ENCODE assay signal across 13 cellular contexts in the genomic region with DNA sequence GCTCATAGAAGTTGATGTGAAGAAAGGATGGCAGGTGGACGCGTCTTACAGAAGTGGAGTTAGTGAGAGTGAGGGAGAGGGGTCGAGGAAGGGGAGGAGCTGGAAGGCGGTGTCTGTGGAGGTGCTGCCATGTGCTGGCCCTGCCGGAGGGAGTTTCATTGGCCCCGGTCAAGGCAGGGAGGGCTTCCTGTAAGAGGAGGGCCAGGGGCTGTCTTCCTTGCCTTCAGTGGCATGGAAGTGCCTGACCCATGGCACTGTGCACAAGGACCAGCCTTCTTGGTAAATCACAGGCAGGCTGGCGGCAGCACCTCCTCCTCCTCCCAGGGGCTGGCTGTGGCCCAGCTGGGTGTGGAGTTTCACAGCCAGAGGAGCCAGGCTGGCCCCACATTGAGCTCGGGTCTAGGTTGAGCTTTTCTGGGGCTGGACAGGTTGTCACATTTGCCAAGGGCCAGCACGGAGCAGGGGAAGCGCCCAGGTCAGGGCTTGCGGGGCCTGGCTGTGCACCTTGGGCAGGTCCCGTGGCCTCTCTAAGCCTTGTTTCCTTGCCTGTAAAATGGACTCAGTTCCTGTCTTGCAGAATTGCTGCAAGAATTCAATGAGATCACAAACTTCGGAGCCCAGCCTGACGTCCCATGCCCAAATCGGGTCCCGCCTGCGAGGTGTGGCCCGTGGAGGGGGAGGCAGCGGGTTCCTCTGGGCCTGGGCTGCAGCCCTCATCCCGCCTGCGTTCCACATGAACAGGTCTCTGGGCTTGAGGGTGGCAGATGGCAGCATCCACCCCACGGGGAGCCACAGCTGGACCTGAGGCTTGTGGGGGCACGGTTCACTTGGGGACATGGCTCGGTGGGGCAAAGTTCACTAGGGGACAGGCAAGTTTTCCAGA. TPM values are rescaled to one million over a fixed set of nuclear protein-coding genes. Genes with fewer than 3 reads are reported as not detected.
DNase-seq lines count a peak whose midpoint lies in the region; ATAC-seq and TF ChIP-seq lines count a peak whose summit lies in the region.
"Had no signal": no experiment of that assay in that cellular context is flagged by ENCODE, and none has a peak within 500 bp of the region (broad histone marks: within the 10 kb centered on the region; RNA-seq: fewer than 3 reads in every experiment).

No MANE protein-coding gene starts in this region.

- H3K27ac Mint-ChIP-seq in CD8-positive, alpha-beta memory T cell, result no peak overlapping the region
- H3K27ac Mint-ChIP-seq: CD8-positive, alpha-beta T cell had no signal

- H3K4me3 Mint-ChIP-seq in activated T-cell treated with anti-CD3 and anti-CD28 coated beads, Interleukin-2, amount 50 U/mL, for 4 hours, result no peak overlapping the region
- no peak overlapping the region for H3K4me3 Mint-ChIP-seq in CD8-positive, alpha-beta memory T cell
- H3K4me3 Mint-ChIP-seq: CD8-positive, alpha-beta T cell had no signal

- H3K36me3 ChIP-seq in SK-N-SH (replicated peaks in 1 of 2; ENCODE audit: control insufficient read depth in 1 of 2, insufficient read depth in 2 of 2, low read length in 1 of 2) (no peaks in the 10 kb centered on the region), heart left ventricle (no peaks in the 10 kb centered on the region)
- H3K36me3 ChIP-seq in CD8-positive, alpha-beta memory T cell (ENCODE audit: insufficient read depth, low read length), result no peaks in the 10 kb centered on the region

- intact Hi-C loops in heart left ventricle (cut with DNase I), result loop anchor here in 3 of 10 donors (5.0 kb wide), 2 partner anchors 41 to 66 kb away; no protein-coding TSS in a partner anchor

- H3K27me3 ChIP-seq in SK-N-SH (ENCODE audit: insufficient read depth) (no peaks in the 10 kb centered on the region), heart left ventricle (no peaks in the 10 kb centered on the region)
- no peaks in the 10 kb centered on the region for H3K27me3 ChIP-seq in CD8-positive, alpha-beta memory T cell (ENCODE audit: insufficient read depth, low read length, poor library complexity, severe bottlenecking)

- no peaks in the 10 kb centered on the region for H3K36me3 Mint-ChIP-seq in activated T-cell treated with anti-CD3 and anti-CD28 coated beads, Interleukin-2, amount 50 U/mL, for 4 hours (ENCODE audit: insufficient read depth)
- no peaks in the 10 kb centered on the region for H3K36me3 Mint-ChIP-seq in CD8-positive, alpha-beta memory T cell
- H3K36me3 Mint-ChIP-seq: CD8-positive, alpha-beta T cell had no signal

- no peaks in the 10 kb centered on the region for H3K4me1 Mint-ChIP-seq in activated T-cell treated with anti-CD3 and anti-CD28 coated beads, Interleukin-2, amount 50 U/mL, for 4 hours (ENCODE audit: low read depth)
- no peaks in the 10 kb centered on the region for H3K4me1 Mint-ChIP-seq in CD8-positive, alpha-beta memory T cell

- no peaks in the 10 kb centered on the region for H3K9me2 ChIP-seq in SK-N-SH

- no peak for TF ChIP-seq POLR2A in heart left ventricle (IDR thresholded peaks at IDR 0.05)

- no peaks in the 10 kb centered on the region for H3K9me3 ChIP-seq in SK-N-SH
- H3K9me3 ChIP-seq in heart left ventricle, result no peaks in the 10 kb centered on the region
- H3K9me3 ChIP-seq in CD8-positive, alpha-beta memory T cell (ENCODE audit: low read length), result no peaks in the 10 kb centered on the region

- 87% methylated on average over 21 of the region's 24 CpGs for WGBS in SK-N-SH (ENCODE audit: low lambda C conversion rate)
- WGBS in heart left ventricle, 4 donors, result 52 to 59% (median 56%) methylated on average over 20 to 24 of the region's 24 CpGs

- no peak overlapping the region for H2AFZ ChIP-seq in SK-N-SH (ENCODE audit: low read depth)

- H3K9ac ChIP-seq in SK-N-SH, result no peak overlapping the region

- CTCF ChIA-PET in SK-N-SH (lab: Yijun Ruan, JAX), result interaction anchor here (1.2 to 2.3 kb wide), 4 partner anchors 34 to 126 kb away, joined by 3 to 40 read pairs (median 8); no protein-coding TSS in a partner anchor
- CTCF ChIA-PET in CD8-positive, alpha-beta memory T cell (lab: Charles Lee), result no interaction called here

- no peak overlapping the region for H3K4me3 ChIP-seq in SK-N-SH (ENCODE audit: low read depth in 2 of 2, low read length in 1 of 2)
- H3K4me3 ChIP-seq in heart left ventricle, result no peak overlapping the region
- no peak overlapping the region for H3K4me3 ChIP-seq in CD8-positive, alpha-beta memory T cell (ENCODE audit: low read length)

- POLR2A ChIA-PET in SK-N-SH (lab: Yijun Ruan, JAX), result interaction anchor here (1.7 kb wide), 1 partner anchor 8 kb away, joined by 4 read pairs; no protein-coding TSS in a partner anchor
- POLR2A ChIA-PET in CD8-positive, alpha-beta memory T cell (lab: Charles Lee), result no interaction called here

- DNase-seq in EH (ENCODE audit: low read depth) (peak; percentile 53), SK-N-SH (no peak), heart left ventricle (peak; percentile 60 to 85 (median 77)), renal cortical epithelial cell (ENCODE audit: low read depth) (peak; percentile 13), NCI-H2227 treated with DMSO at 0.1 percent for 48 hours (lab: John Stamatoyannopoulos, UW) (no peak), hypothalamus (lab: John Stamatoyannopoulos, UW) (no peak)
- DNase-seq in activated T-cell treated with anti-CD3 and anti-CD28 coated beads, Interleukin-2, amount 50 U/mL, for 4 hours, result no peak
- DNase-seq in CD8-positive, alpha-beta memory T cell, result no peak
- DNase-seq: CD8-positive, alpha-beta T cell; KBM-7; NCI-H2107; SHP77; stimulated activated CD4-positive, alpha-beta T cell treated with anti-CD3 and anti-CD28 coated beads, Interleukin-12 subunit alpha, Interleukin-12 subunit beta, amount 100 ng/mL, for 4 hours had no signal

- TF ChIP-seq RAD21 in SK-N-SH (IDR thresholded peaks at IDR 0.05; ENCODE audit: low read length), result no peak

- ATAC-seq in heart left ventricle, result peak in 3 of 4 donors; percentile 35 to 37 (median 37)
- no peak for ATAC-seq in activated T-cell treated with anti-CD3 and anti-CD28 coated beads, Interleukin-2, amount 50 U/mL, for 4 hours
- ATAC-seq: CD8-positive, alpha-beta T cell had no signal

- H3K9me3 Mint-ChIP-seq in activated T-cell treated with anti-CD3 and anti-CD28 coated beads, Interleukin-2, amount 50 U/mL, for 4 hours, result no peaks in the 10 kb centered on the region
- H3K9me3 Mint-ChIP-seq in CD8-positive, alpha-beta memory T cell, result no peaks in the 10 kb centered on the region
- H3K9me3 Mint-ChIP-seq: CD8-positive, alpha-beta T cell had no signal

- TF ChIP-seq EP300 in SK-N-SH (IDR thresholded peaks at IDR 0.05; ENCODE audit: borderline replicate concordance in 1 of 2, low read depth in 1 of 2, low read length in 1 of 2), result no peak

- H3K79me2 ChIP-seq in SK-N-SH (ENCODE audit: insufficient read depth), result no peaks in the 10 kb centered on the region

- H3K4me1 ChIP-seq in SK-N-SH (ENCODE audit: control insufficient read depth in 1 of 2, insufficient read depth in 2 of 2, low read depth in 1 of 2, low read length in 1 of 2) (peaks cover 38 to 39% of the 10 kb centered on the region in 2 experiments), heart left ventricle (peaks cover 0 to 92% (median 71%) of the 10 kb centered on the region in 12 donors)
- H3K4me1 ChIP-seq in CD8-positive, alpha-beta memory T cell (ENCODE audit: insufficient read depth, low read length), result no peaks in the 10 kb centered on the region

- peaks cover 8% of the 10 kb centered on the region for H3F3A ChIP-seq in SK-N-SH (replicated peaks; ENCODE audit: insufficient read depth)

- H3K4me2 ChIP-seq in SK-N-SH, result 0 out of 2 replicates have a peak overlapping the region, but pooled peaks have one; percentile 11

- no peaks in the 10 kb centered on the region for H4K20me1 ChIP-seq in SK-N-SH (ENCODE audit: insufficient read depth)

- H3K27ac ChIP-seq in SK-N-SH (ENCODE audit: low read depth in 2 of 2, low read length in 1 of 2) (no peak overlapping the region), heart left ventricle (peak overlapping the region in 10 of 12 donors; percentile 7 to 83 (median 56))
- no peak overlapping the region for H3K27ac ChIP-seq in CD8-positive, alpha-beta memory T cell (ENCODE audit: low read depth, low read length)

- peaks cover 19% of the 10 kb centered on the region for H3K27me3 Mint-ChIP-seq in activated T-cell treated with anti-CD3 and anti-CD28 coated beads, Interleukin-2, amount 50 U/mL, for 4 hours (ENCODE audit: low read depth)
- H3K27me3 Mint-ChIP-seq in CD8-positive, alpha-beta memory T cell, result peaks cover 7 to 27% of the 10 kb centered on the region in 2 donors

- TF ChIP-seq CTCF in SK-N-SH (IDR thresholded peaks at IDR 0.05), result no peak
- no peak for TF ChIP-seq CTCF in heart left ventricle (IDR thresholded peaks at IDR 0.05)

TF ChIP-seq in SK-N-SH, 30 proteins besides CTCF, POLR2A, EP300 and RAD21:
- no peak for TF ChIP-seq CHD2 (IDR thresholded peaks at IDR 0.05; ENCODE audit: low read length, partially characterized antibody)
TF ChIP-seq in SK-N-SH: peak in this region for 0.

RNA-seq across cellular contexts. Expression of a gene that starts 7.0 kb away (rescaled TPM):
- polyA plus RNA-seq in SK-N-SH (2012; rRNA removed) (0.05 TPM in 1 of 2 replicates, not detected in the other), heart left ventricle (10 to 100 TPM; 28.9 to 50.1 TPM)
- 0.01 and 0.03 TPM in 2 replicates for polyA plus RNA-seq in SK-N-SH (2012; cell fraction: cytosol; rRNA removed)
- polyA plus RNA-seq in SK-N-SH (2012; cell fraction: nucleus; rRNA removed), result 0.04 and 0.05 TPM in 2 replicates
- total RNA-seq in heart left ventricle (10 to 100 TPM; 26.8 to 84.6 (median 55.0) TPM), renal cortical epithelial cell (0.05 and 0.35 TPM in 2 replicates)
- total RNA-seq in activated T-cell treated with anti-CD3 and anti-CD28 coated beads, Interleukin-2, amount 50 U/mL, for 4 hours, result not detected
- total RNA-seq in CD8-positive, alpha-beta memory T cell, result not detected
- not detected for polyA plus RNA-seq in CD8-positive, alpha-beta memory T cell
- total RNA-seq: CD8-positive, alpha-beta T cell had no signal

Comparison
In these comparisons a context has a peak if more than half of its experiments do, and no peak if none do; other contexts are left out.
1. DNase-seq: peak in EH (single experiment), heart left ventricle (5 of 5) and renal cortical epithelial cell (single experiment); none in SK-N-SH (single experiment), activated T-cell treated with anti-CD3 and anti-CD28 coated beads, Interleukin-2, amount 50 U/mL, for 4 hours (single experiment), CD8-positive, alpha-beta memory T cell (0 of 5), NCI-H2227 treated with DMSO at 0.1 percent for 48 hours (single experiment) and hypothalamus (0 of 51).
2. H3K27ac ChIP-seq: peak in heart left ventricle (10 of 12); none in SK-N-SH (0 of 2) and CD8-positive, alpha-beta memory T cell (single experiment).
3. ATAC-seq: peak in heart left ventricle (3 of 4); none in activated T-cell treated with anti-CD3 and anti-CD28 coated beads, Interleukin-2, amount 50 U/mL, for 4 hours (0 of 2).
4. RNA of a gene that starts 7.0 kb away (total RNA-seq): 26.8 to 84.6 TPM in heart left ventricle; 0.05 to 0.35 TPM in renal cortical epithelial cell, not detected in activated T-cell treated with anti-CD3 and anti-CD28 coated beads, Interleukin-2, amount 50 U/mL, for 4 hours and not detected in CD8-positive, alpha-beta memory T cell; every median in the first group is over 10 times any median in the second.